ENCODE assay signal across 12 cellular contexts in genomic region chr6:169864148-169865030, GRCh38.
A peak's percentile ranks its signal among the peaks of the same experiment; 100 is the strongest.
DNase-seq lines count a peak whose midpoint lies in the region; ATAC-seq, FAIRE-seq and TF ChIP-seq lines count a peak whose summit lies in the region.
"Had no signal": no experiment of that assay in that cellular context is flagged by ENCODE, and none has a peak within 500 bp of the region (broad histone marks: within the 10 kb centered on the region; RNA-seq: fewer than 3 reads in every experiment).

No MANE protein-coding gene starts in this region.

- peaks cover 3% of the 10 kb centered on the region for H3K27me3 Mint-ChIP-seq in activated naive CD4-positive, alpha-beta T cell treated with anti-CD3 and anti-CD28 coated beads, Interleukin-2, amount 10 ng/mL, durations not matched to agents 7 days and 5 days

- no peak overlapping the region for H3K27ac Mint-ChIP-seq in activated naive CD4-positive, alpha-beta T cell treated with anti-CD3 and anti-CD28 coated beads, Interleukin-2, amount 10 ng/mL, durations not matched to agents 7 days and 5 days

- peaks cover 10% of the 10 kb centered on the region for H3K9me3 Mint-ChIP-seq in activated naive CD4-positive, alpha-beta T cell treated with anti-CD3 and anti-CD28 coated beads, Interleukin-2, amount 10 ng/mL, durations not matched to agents 7 days and 5 days

- peaks cover 2% of the 10 kb centered on the region for H3K36me3 Mint-ChIP-seq in activated naive CD4-positive, alpha-beta T cell treated with anti-CD3 and anti-CD28 coated beads, Interleukin-2, amount 10 ng/mL, durations not matched to agents 7 days and 5 days

- CTCF ChIA-PET in activated naive CD4-positive, alpha-beta T cell treated with anti-CD3 and anti-CD28 coated beads, Interleukin-2, amount 10 ng/mL, durations not matched to agents 7 days and 5 days (lab: Charles Lee) = no interaction called here

- DNase-seq in GM12865 (ENCODE audit: low read depth) (peak; percentile 11), NCI-H187 treated with DMSO at 0.1 percent for 48 hours (lab: John Stamatoyannopoulos, UW) (peak; percentile 38), SHP77 (lab: John Stamatoyannopoulos, UW) (peak; percentile 82 to 91), pancreas (peak in 5 of 6 donors; percentile 27 to 59 (median 49)), sciatic nerve (ENCODE audit: low spot score) (no peak)
- DNase-seq in activated naive CD4-positive, alpha-beta T cell treated with anti-CD3 and anti-CD28 coated beads, Interleukin-2, amount 10 ng/mL, durations not matched to agents 7 days and 5 days = no peak
- no peak for DNase-seq in effector CD8-positive, alpha-beta T cell (lab: John Stamatoyannopoulos, UW)
- DNase-seq: amygdala, mesenchymal stem cell, upper lobe of right lung had no signal

- no peaks in the 10 kb centered on the region for H3K27me3 ChIP-seq in pancreas
- H3K27me3 ChIP-seq: upper lobe of right lung had no signal

- H3K4me1 Mint-ChIP-seq in activated naive CD4-positive, alpha-beta T cell treated with anti-CD3 and anti-CD28 coated beads, Interleukin-2, amount 10 ng/mL, durations not matched to agents 7 days and 5 days = peaks cover 32% of the 10 kb centered on the region

- H3K36me3 ChIP-seq in pancreas = no peaks in the 10 kb centered on the region
- H3K36me3 ChIP-seq: upper lobe of right lung had no signal

- TF ChIP-seq CTCF in GM12865 (IDR thresholded peaks at IDR 0.05; ENCODE audit: insufficient read depth, low read depth, low read length, missing control alignments) = no peak
- no peak for TF ChIP-seq CTCF in pancreas (IDR thresholded peaks at IDR 0.05)

- ATAC-seq in pancreas = peak in 3 of 4 donors; percentile 28 to 60 (median 48)
- no peak for ATAC-seq in sciatic nerve
- ATAC-seq in HG03469 (IDR thresholded peaks at IDR 0.05; ENCODE audit: unreplicated experiment) = no peak
- ATAC-seq: upper lobe of right lung had no signal

- FAIRE-seq in pancreas (lab: Jason Lieb, UNC) = no peak
- FAIRE-seq: endometrium had no signal

- H3K4me3 ChIP-seq in GM12865 (ENCODE audit: low read depth, low read length) (no peak overlapping the region), pancreas (no peak overlapping the region)
- H3K4me3 ChIP-seq: upper lobe of right lung had no signal

- intact Hi-C loops in pancreas (cut with DNase I) (no loop called here), sciatic nerve (cut with DNase I) (loop anchor here (10.0 kb wide), 1 partner anchor 1590 kb away; no protein-coding TSS in a partner anchor)

- H3K4me3 Mint-ChIP-seq in activated naive CD4-positive, alpha-beta T cell treated with anti-CD3 and anti-CD28 coated beads, Interleukin-2, amount 10 ng/mL, durations not matched to agents 7 days and 5 days = no peak overlapping the region

- H3K9me3 ChIP-seq in pancreas = no peaks in the 10 kb centered on the region
- H3K9me3 ChIP-seq: upper lobe of right lung had no signal

- no peaks in the 10 kb centered on the region for H3K4me1 ChIP-seq in pancreas

- H3K27ac ChIP-seq in pancreas = no peak overlapping the region
- H3K27ac ChIP-seq: upper lobe of right lung had no signal

- 51 to 55% methylated on average over 23 of the region's 23 CpGs for WGBS in pancreas, 2 donors

Comparison
In these comparisons a context has a peak if more than half of its experiments do, and no peak if none do; other contexts are left out.
1. DNase-seq: peak in GM12865 (single experiment), NCI-H187 treated with DMSO at 0.1 percent for 48 hours (single experiment), SHP77 (2 of 2) and pancreas (5 of 6); none in sciatic nerve (single experiment), activated naive CD4-positive, alpha-beta T cell treated with anti-CD3 and anti-CD28 coated beads, Interleukin-2, amount 10 ng/mL, durations not matched to agents 7 days and 5 days (single experiment) and effector CD8-positive, alpha-beta T cell (single experiment).
2. ATAC-seq: peak in pancreas (3 of 4); none in sciatic nerve (single experiment) and HG03469 (single experiment).